ENCODE assay signal across 8 cellular contexts in the genomic region with DNA sequence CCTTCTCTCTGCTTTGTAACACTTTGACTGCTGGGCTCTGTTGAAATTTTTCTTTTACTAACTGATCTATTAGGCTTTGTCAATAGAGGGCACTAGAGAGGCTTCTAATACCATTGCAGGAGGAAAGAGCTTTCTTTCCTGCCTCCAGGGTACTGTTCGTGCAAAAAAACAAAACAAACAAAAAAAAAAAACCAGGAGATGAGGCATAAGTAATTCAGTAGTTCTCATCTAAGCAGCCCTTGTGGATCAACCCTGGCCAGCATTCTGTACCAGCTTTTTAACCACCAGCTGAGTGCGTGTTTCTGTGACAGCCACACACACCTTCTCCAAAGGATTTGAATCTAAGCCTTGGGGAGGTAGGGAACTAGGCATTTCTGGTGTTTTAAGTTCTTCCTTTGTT.
A peak's percentile ranks its signal among the peaks of the same experiment; 100 is the strongest.
DNase-seq lines count a peak whose midpoint lies in the region; ATAC-seq and TF ChIP-seq lines count a peak whose summit lies in the region.

No MANE protein-coding gene starts in this region.

- TF ChIP-seq CTCF in GM23338 (conservative IDR thresholded peaks at IDR 0.05; ENCODE audit: low read depth in 2 of 2) = peak; percentile 61 to 71
- peak; percentile 34 to 65 (median 48) for TF ChIP-seq CTCF in adrenal gland (IDR thresholded peaks at IDR 0.05)

- peak overlapping the region; percentile 19; the same call in 1 of the 2 replicates for H2AFZ ChIP-seq in GM23338

- H3K4me3 Mint-ChIP-seq in GM23338 = no peak overlapping the region
- no peak overlapping the region for H3K4me3 Mint-ChIP-seq in effector memory CD8-positive, alpha-beta T cell

- WGBS in adrenal gland, 4 donors = 45 to 55% (median 49%) methylated on average over 2 of the region's 2 CpGs

- no peaks in the 10 kb centered on the region for H4K20me1 ChIP-seq in GM23338 (replicated peaks; ENCODE audit: insufficient read depth)

- H3K9me3 Mint-ChIP-seq in GM23338 = peaks cover 7% of the 10 kb centered on the region; the same call in 2 of the 3 replicates
- H3K9me3 Mint-ChIP-seq in effector memory CD8-positive, alpha-beta T cell = peaks cover 0 to 3% of the 10 kb centered on the region in 2 donors

- H3K36me3 ChIP-seq in GM23338 (ENCODE audit: insufficient read depth) (no peaks in the 10 kb centered on the region), adrenal gland (replicated peaks in 1 of 2) (no peaks in the 10 kb centered on the region)

- H3K4me1 ChIP-seq in GM23338 (ENCODE audit: insufficient read depth) = peaks cover 1% of the 10 kb centered on the region; the same call in 1 of the 2 replicates
- H3K4me1 ChIP-seq in adrenal gland (replicated peaks in 1 of 2) = no peaks in the 10 kb centered on the region

- no peaks in the 10 kb centered on the region for H3K79me2 ChIP-seq in GM23338 (replicated peaks; ENCODE audit: insufficient read depth)

- H3K9me2 ChIP-seq in GM23338 (ENCODE audit: insufficient read depth) = no peaks in the 10 kb centered on the region; the same call in 1 of the 2 replicates

- H3K4me2 ChIP-seq in GM23338 = no peak overlapping the region

- peak; percentile 15 for DNase-seq in EH (ENCODE audit: low read depth)
- peak; percentile 86 for DNase-seq in GM23338 (ENCODE audit: low spot score)
- DNase-seq in NCI-H1105 treated with DMSO at 0.1 percent for 48 hours (lab: John Stamatoyannopoulos, UW) = peak; percentile 62
- no peak for DNase-seq in adrenal gland
- peak; percentile 58 for DNase-seq in kidney tubule cell (ENCODE audit: low spot score)
- no peak for DNase-seq in activated naive CD4-positive, alpha-beta T cell treated with anti-CD3 and anti-CD28 coated beads, Interleukin-2, amount 50 U/mL, for 16 hours
- DNase-seq in effector memory CD8-positive, alpha-beta T cell = no peak

- TF ChIP-seq POLR2A in adrenal gland (IDR thresholded peaks at IDR 0.05) = no peak

- peaks cover 10% of the 10 kb centered on the region; the same call in 2 of the 3 replicates for H3K36me3 Mint-ChIP-seq in GM23338 (ENCODE audit: low read depth)
- no peaks in the 10 kb centered on the region for H3K36me3 Mint-ChIP-seq in effector memory CD8-positive, alpha-beta T cell (ENCODE audit: insufficient read depth)

- no peaks in the 10 kb centered on the region for H3K9me3 ChIP-seq in adrenal gland (replicated peaks in 1 of 3)

- intact Hi-C loops in adrenal gland (cut with DNase I) = no loop called here

- H3K27me3 ChIP-seq in GM23338 (ENCODE audit: insufficient read depth) (no peaks in the 10 kb centered on the region), adrenal gland (no peaks in the 10 kb centered on the region)

- peaks cover 10% of the 10 kb centered on the region; the same call in 2 of the 3 replicates for H3K4me1 Mint-ChIP-seq in GM23338
- no peaks in the 10 kb centered on the region for H3K4me1 Mint-ChIP-seq in effector memory CD8-positive, alpha-beta T cell (ENCODE audit: low read depth in 2 of 2)

- H3K4me3 ChIP-seq in GM23338 (no peak overlapping the region), adrenal gland (no peak overlapping the region)

- H3K27me3 Mint-ChIP-seq in GM23338 (ENCODE audit: insufficient read depth, low read depth, poor library complexity) = no peaks in the 10 kb centered on the region
- H3K27me3 Mint-ChIP-seq in effector memory CD8-positive, alpha-beta T cell = no peaks in the 10 kb centered on the region

- ATAC-seq in GM23338 (peak; percentile 67), GM21619 (IDR thresholded peaks at IDR 0.05; ENCODE audit: unreplicated experiment) (no peak)
- ATAC-seq in effector memory CD8-positive, alpha-beta T cell (replicated peaks) = no peak

- no peak overlapping the region for H3K27ac Mint-ChIP-seq in GM23338
- H3K27ac Mint-ChIP-seq in effector memory CD8-positive, alpha-beta T cell = no peak overlapping the region

- H3K27ac ChIP-seq in GM23338 (ENCODE audit: low read depth) (no peak overlapping the region), adrenal gland (no peak overlapping the region)

- no peaks in the 10 kb centered on the region for H3F3A ChIP-seq in GM23338 (replicated peaks; ENCODE audit: low read depth)

TF ChIP-seq in GM23338, 12 proteins besides CTCF, POLR2A, EP300 and RAD21:
- TF ChIP-seq, protein P1, sequence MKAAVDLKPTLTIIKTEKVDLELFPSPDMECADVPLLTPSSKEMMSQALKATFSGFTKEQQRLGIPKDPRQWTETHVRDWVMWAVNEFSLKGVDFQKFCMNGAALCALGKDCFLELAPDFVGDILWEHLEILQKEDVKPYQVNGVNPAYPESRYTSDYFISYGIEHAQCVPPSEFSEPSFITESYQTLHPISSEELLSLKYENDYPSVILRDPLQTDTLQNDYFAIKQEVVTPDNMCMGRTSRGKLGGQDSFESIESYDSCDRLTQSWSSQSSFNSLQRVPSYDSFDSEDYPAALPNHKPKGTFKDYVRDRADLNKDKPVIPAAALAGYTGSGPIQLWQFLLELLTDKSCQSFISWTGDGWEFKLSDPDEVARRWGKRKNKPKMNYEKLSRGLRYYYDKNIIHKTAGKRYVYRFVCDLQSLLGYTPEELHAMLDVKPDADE (IDR thresholded peaks at IDR 0.05) = no peak
- TF ChIP-seq CREB1 (CRISPR knock-in tag; IDR thresholded peaks at IDR 0.05; ENCODE audit: low read depth) = no peak
- TF ChIP-seq NANOG (IDR thresholded peaks at IDR 0.05; ENCODE audit: borderline replicate concordance) = no peak
- TF ChIP-seq, protein P2, sequence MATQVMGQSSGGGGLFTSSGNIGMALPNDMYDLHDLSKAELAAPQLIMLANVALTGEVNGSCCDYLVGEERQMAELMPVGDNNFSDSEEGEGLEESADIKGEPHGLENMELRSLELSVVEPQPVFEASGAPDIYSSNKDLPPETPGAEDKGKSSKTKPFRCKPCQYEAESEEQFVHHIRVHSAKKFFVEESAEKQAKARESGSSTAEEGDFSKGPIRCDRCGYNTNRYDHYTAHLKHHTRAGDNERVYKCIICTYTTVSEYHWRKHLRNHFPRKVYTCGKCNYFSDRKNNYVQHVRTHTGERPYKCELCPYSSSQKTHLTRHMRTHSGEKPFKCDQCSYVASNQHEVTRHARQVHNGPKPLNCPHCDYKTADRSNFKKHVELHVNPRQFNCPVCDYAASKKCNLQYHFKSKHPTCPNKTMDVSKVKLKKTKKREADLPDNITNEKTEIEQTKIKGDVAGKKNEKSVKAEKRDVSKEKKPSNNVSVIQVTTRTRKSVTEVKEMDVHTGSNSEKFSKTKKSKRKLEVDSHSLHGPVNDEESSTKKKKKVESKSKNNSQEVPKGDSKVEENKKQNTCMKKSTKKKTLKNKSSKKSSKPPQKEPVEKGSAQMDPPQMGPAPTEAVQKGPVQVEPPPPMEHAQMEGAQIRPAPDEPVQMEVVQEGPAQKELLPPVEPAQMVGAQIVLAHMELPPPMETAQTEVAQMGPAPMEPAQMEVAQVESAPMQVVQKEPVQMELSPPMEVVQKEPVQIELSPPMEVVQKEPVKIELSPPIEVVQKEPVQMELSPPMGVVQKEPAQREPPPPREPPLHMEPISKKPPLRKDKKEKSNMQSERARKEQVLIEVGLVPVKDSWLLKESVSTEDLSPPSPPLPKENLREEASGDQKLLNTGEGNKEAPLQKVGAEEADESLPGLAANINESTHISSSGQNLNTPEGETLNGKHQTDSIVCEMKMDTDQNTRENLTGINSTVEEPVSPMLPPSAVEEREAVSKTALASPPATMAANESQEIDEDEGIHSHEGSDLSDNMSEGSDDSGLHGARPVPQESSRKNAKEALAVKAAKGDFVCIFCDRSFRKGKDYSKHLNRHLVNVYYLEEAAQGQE (IDR thresholded peaks at IDR 0.05; ENCODE audit: unreplicated experiment) = no peak

Comparison
In these comparisons a context has a peak if more than half of its experiments do, and no peak if none do; other contexts are left out.
1. DNase-seq: peak in EH (single experiment), GM23338 (single experiment), NCI-H1105 treated with DMSO at 0.1 percent for 48 hours (single experiment) and kidney tubule cell (single experiment); none in adrenal gland (0 of 7), activated naive CD4-positive, alpha-beta T cell treated with anti-CD3 and anti-CD28 coated beads, Interleukin-2, amount 50 U/mL, for 16 hours (single experiment) and effector memory CD8-positive, alpha-beta T cell (0 of 3).